Comparison of ENCODE assay signal across 20 cellular contexts in the genomic region with DNA sequence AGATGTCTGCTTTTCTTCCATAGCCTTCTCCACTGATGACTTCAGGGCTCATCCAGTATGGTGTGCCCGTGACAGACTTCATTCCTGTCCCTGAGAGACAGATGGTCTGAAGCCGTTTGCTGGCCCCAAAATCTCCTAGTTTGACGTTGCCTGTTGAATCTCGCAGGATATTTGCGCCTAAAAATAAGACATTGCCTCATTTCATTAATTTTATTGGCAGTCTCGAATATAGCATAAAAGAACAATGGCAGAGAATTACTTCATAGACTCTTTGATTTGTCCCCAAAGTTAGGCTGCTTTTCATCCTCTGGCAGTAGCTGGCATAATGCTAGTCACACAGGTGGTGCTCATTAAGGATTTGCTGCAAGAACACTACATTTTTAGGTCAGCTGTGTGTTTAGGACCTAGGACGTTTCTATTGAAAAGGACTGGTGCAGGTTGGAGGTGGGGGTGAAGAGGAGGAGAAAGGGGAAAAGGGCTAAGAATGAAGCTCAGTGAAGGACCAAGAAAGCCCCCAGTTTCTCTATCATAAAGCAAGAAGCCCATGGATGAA.
DNase-seq lines count a peak whose midpoint lies in the region; TF ChIP-seq lines count a peak whose summit lies in the region.
"Had no signal": no experiment of that assay in that cellular context is flagged by ENCODE, and none has a peak within 500 bp of the region (broad histone marks: within the 10 kb centered on the region; RNA-seq: fewer than 3 reads in every experiment).

No MANE protein-coding gene starts in this region.

- peak; percentile 60 for DNase-seq in DMS 273 treated with DMSO at 0.1 percent for 48 hours (lab: John Stamatoyannopoulos, UW)
- peak; percentile 82 for DNase-seq in NCI-H2171 (lab: John Stamatoyannopoulos, UW)
- DNase-seq in cerebellar cortex (ENCODE audit: low spot score) = peak; percentile 68
- DNase-seq in nephron progenitor cell = no peak
- no peak for DNase-seq in NCI-H2081 (lab: John Stamatoyannopoulos, UW)
- no peak for DNase-seq in HK-2 (ENCODE audit: unreplicated experiment)
- no peak for DNase-seq in ecto neural progenitor cell (ENCODE audit: low spot score)
- DNase-seq: AML-193; CD4-positive, alpha-beta T cell; DND-41; NCI-H1048; NCI-H1417 treated with DMSO at 0.1 percent for 48 hours; NCI-H187 treated with DMSO at 0.1 percent for 48 hours; NCI-H2107; NCI-H226; NCI-H510A treated with DMSO at 0.1 percent for 48 hours; NCI-H774; SIG-M5; SK-N-SH; SW 1271 had no signal

- H3K27ac Mint-ChIP-seq in nephron progenitor cell = peak overlapping the region; percentile 71
- H3K27ac Mint-ChIP-seq: CD4-positive, alpha-beta T cell had no signal

- no peaks in the 10 kb centered on the region for H3K27me3 Mint-ChIP-seq in nephron progenitor cell (ENCODE audit: low read depth, poor library complexity)
- H3K27me3 Mint-ChIP-seq: CD4-positive, alpha-beta T cell had no signal

- H3K4me3 Mint-ChIP-seq in nephron progenitor cell = no peak overlapping the region
- H3K4me3 Mint-ChIP-seq: CD4-positive, alpha-beta T cell had no signal

- TF ChIP-seq CTCF in nephron progenitor cell (IDR thresholded peaks at IDR 0.05) = no peak

- peaks cover 39% of the 10 kb centered on the region for H3K36me3 Mint-ChIP-seq in nephron progenitor cell (ENCODE audit: low read depth)

- no peaks in the 10 kb centered on the region for H3K9me3 Mint-ChIP-seq in nephron progenitor cell
- H3K9me3 Mint-ChIP-seq: CD4-positive, alpha-beta T cell had no signal

- H3K4me1 Mint-ChIP-seq in nephron progenitor cell = no peaks in the 10 kb centered on the region

Comparison
In these comparisons a context has a peak if more than half of its experiments do, and no peak if none do; other contexts are left out.
1. DNase-seq: peak in DMS 273 treated with DMSO at 0.1 percent for 48 hours (single experiment), NCI-H2171 (single experiment) and cerebellar cortex (single experiment); none in nephron progenitor cell (single experiment), NCI-H2081 (0 of 2), HK-2 (single experiment) and ecto neural progenitor cell (single experiment).